In the genomic region with DNA sequence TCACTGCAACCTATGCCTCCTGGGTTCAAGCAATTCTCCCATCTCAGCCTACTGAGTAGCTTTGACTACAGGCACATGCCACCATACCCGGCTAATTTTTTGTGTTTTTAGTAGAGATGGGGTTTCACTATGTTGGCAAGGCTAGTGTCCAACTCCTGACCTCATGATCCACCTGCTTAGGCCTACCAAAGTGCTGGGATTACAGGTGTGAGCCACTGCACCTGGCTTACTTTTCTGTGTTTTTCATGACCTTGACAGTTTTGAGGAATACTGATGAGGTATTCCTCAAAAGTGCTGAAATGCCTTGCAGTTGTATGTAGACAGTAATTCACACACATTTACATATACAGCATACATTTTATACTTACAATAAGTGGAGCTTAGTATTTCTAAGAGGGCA, we compare ENCODE assay signal across 18 cellular contexts.
DNase-seq lines count a peak whose midpoint lies in the region; ATAC-seq, FAIRE-seq and TF ChIP-seq lines count a peak whose summit lies in the region.
"Had no signal": no experiment of that assay in that cellular context is flagged by ENCODE, and none has a peak within 500 bp of the region (broad histone marks: within the 10 kb centered on the region; RNA-seq: fewer than 3 reads in every experiment).

No MANE protein-coding gene starts in this region.

- H3K27me3 ChIP-seq in GM23338 (ENCODE audit: insufficient read depth): no peaks in the 10 kb centered on the region
- H3K27me3 ChIP-seq in iPS-20b (ENCODE audit: insufficient read depth, low read length): no peaks in the 10 kb centered on the region
- H3K27me3 ChIP-seq: BE2C had no signal

- TF ChIP-seq EP300 in A549 (IDR thresholded peaks at IDR 0.05): no peak

- no peak for TF ChIP-seq RAD21 in A549 (conservative IDR thresholded peaks at IDR 0.05 in 1 of 2, IDR thresholded peaks at IDR 0.05 in 1 of 2)

- H3K27ac ChIP-seq in A549 (peak overlapping the region; percentile 62 to 63; a peak in 2 of 6 replicates), GM23338 (ENCODE audit: low read depth) (0 out of 2 replicates have a peak overlapping the region, but pooled peaks have one; percentile 84), iPS-20b (ENCODE audit: low read length) (peak overlapping the region; percentile 39)
- H3K27ac ChIP-seq: GM23248 had no signal

- 89% methylated on average over 1 of the region's 1 CpG for WGBS in A549 (ENCODE audit: missing lambda C conversion rate)

- intact Hi-C loops in cardiac septum (cut with DNase I): no loop called here

- H3K4me3 ChIP-seq in A549: no peak overlapping the region
- no peak overlapping the region for H3K4me3 ChIP-seq in GM23338
- no peak overlapping the region for H3K4me3 ChIP-seq in iPS-20b (ENCODE audit: low read length)
- H3K4me3 ChIP-seq: GM23248, HAP-1 had no signal

- H3K4me2 ChIP-seq in A549 (no peak overlapping the region; the same call in 2 of the 3 replicates), GM23338 (no peak overlapping the region)

- H3K4me3 Mint-ChIP-seq in GM23338 (no peak overlapping the region), WTC11 (0 out of 2 replicates have a peak overlapping the region, but pooled peaks have one; percentile 18)
- H3K4me3 Mint-ChIP-seq in activated CD4-positive, alpha-beta memory T cell treated with anti-CD3 and anti-CD28 coated beads, Interleukin-2, amount 10 ng/mL, durations not matched to agents 7 days and 5 days: no peak overlapping the region
- H3K4me3 Mint-ChIP-seq: CD8-positive, alpha-beta memory T cell had no signal

- no peaks in the 10 kb centered on the region for H3K36me3 ChIP-seq in GM23338 (ENCODE audit: insufficient read depth)
- H3K36me3 ChIP-seq in iPS-20b (ENCODE audit: insufficient read depth, low read depth, low read length): 0 out of 2 replicates have a peak, but pooled peaks cover 6% of the 10 kb centered on the region
- H3K36me3 ChIP-seq: BE2C, HAP-1 had no signal

- no peak for DNase-seq in A549 (ENCODE audit: low read depth in 1 of 2, low spot score in 1 of 2)
- DNase-seq in GM23338 (ENCODE audit: low spot score): no peak
- DNase-seq in WTC11 (ENCODE audit: low spot score): no peak
- DNase-seq in activated CD8-positive, alpha-beta memory T cell treated with anti-CD3 and anti-CD28 coated beads for 24 hours: no peak
- DNase-seq in activated naive CD4-positive, alpha-beta T cell treated with Interleukin-2 at 50 U/mL for 16 hours: no peak
- no peak for DNase-seq in activated CD4-positive, alpha-beta memory T cell treated with anti-CD3 and anti-CD28 coated beads, Interleukin-2, amount 10 ng/mL, durations not matched to agents 7 days and 5 days
- no peak for DNase-seq in cardiac septum (ENCODE audit: low spot score)
- DNase-seq: 8988T; BE2C; C1 segment of cervical spinal cord; CD4-positive, CD25-positive, alpha-beta regulatory T cell; CD8-positive, alpha-beta memory T cell; COR-L47; GM23248; KG1 had no signal

- H3K9ac ChIP-seq in iPS-20b (ENCODE audit: low read depth, low read length): no peak overlapping the region; the same call in 1 of the 2 replicates
- H3K9ac ChIP-seq: GM23248 had no signal

- H3K4me1 Mint-ChIP-seq in GM23338 (peaks cover 71% of the 10 kb centered on the region), WTC11 (peaks cover 79% of the 10 kb centered on the region)
- H3K4me1 Mint-ChIP-seq in activated CD4-positive, alpha-beta memory T cell treated with anti-CD3 and anti-CD28 coated beads, Interleukin-2, amount 10 ng/mL, durations not matched to agents 7 days and 5 days: peaks cover 39% of the 10 kb centered on the region

- TF ChIP-seq CTCF in A549 (IDR thresholded peaks at IDR 0.05): no peak
- no peak for TF ChIP-seq CTCF in GM23338 (conservative IDR thresholded peaks at IDR 0.05; ENCODE audit: low read depth in 2 of 2)
- no peak for TF ChIP-seq CTCF in WTC11 (IDR thresholded peaks at IDR 0.05)

- H3K9me3 Mint-ChIP-seq in GM23338 (no peaks in the 10 kb centered on the region), WTC11 (no peaks in the 10 kb centered on the region)
- H3K9me3 Mint-ChIP-seq in activated CD4-positive, alpha-beta memory T cell treated with anti-CD3 and anti-CD28 coated beads, Interleukin-2, amount 10 ng/mL, durations not matched to agents 7 days and 5 days: peaks cover 3% of the 10 kb centered on the region
- H3K9me3 Mint-ChIP-seq: CD4-positive, CD25-positive, alpha-beta regulatory T cell; CD8-positive, alpha-beta memory T cell had no signal

- H4K20me1 ChIP-seq in GM23338 (replicated peaks; ENCODE audit: insufficient read depth): no peaks in the 10 kb centered on the region

- TF ChIP-seq POLR2A in A549 (IDR thresholded peaks at IDR 0.05; ENCODE audit: low read length): no peak

- ATAC-seq in A549 (no peak), GM23338 (no peak), WTC11 (no peak)

- CTCF ChIA-PET in A549 (lab: Yijun Ruan, JAX) (no interaction called here), WTC11 (lab: Charles Lee) (no interaction called here)
- CTCF ChIA-PET in activated CD4-positive, alpha-beta memory T cell treated with anti-CD3 and anti-CD28 coated beads, Interleukin-2, amount 10 ng/mL, durations not matched to agents 7 days and 5 days (lab: Charles Lee): no interaction called here

- H3K9me3 ChIP-seq in A549 (no peaks in the 10 kb centered on the region), iPS-20b (ENCODE audit: insufficient read depth, low read depth, low read length) (no peaks in the 10 kb centered on the region)
- H3K9me3 ChIP-seq: BE2C, HAP-1 had no signal

- POLR2A ChIA-PET in A549 (lab: Yijun Ruan, JAX): no interaction called here
- POLR2A ChIA-PET in WTC11 (lab: Charles Lee): no interaction called here
- POLR2A ChIA-PET in activated CD4-positive, alpha-beta memory T cell treated with anti-CD3 and anti-CD28 coated beads, Interleukin-2, amount 10 ng/mL, durations not matched to agents 7 days and 5 days (lab: Charles Lee): no interaction called here

- H2AFZ ChIP-seq in GM23338: no peak overlapping the region
- H2AFZ ChIP-seq: GM23248 had no signal

- H3K36me3 Mint-ChIP-seq in GM23338 (ENCODE audit: low read depth) (peaks cover 26% of the 10 kb centered on the region), WTC11 (0 out of 2 replicates have a peak, but pooled peaks cover 4% of the 10 kb centered on the region)
- peaks cover 3% of the 10 kb centered on the region for H3K36me3 Mint-ChIP-seq in activated CD4-positive, alpha-beta memory T cell treated with anti-CD3 and anti-CD28 coated beads, Interleukin-2, amount 10 ng/mL, durations not matched to agents 7 days and 5 days (ENCODE audit: low read depth)

- H3K9me2 ChIP-seq in GM23338 (ENCODE audit: insufficient read depth): no peaks in the 10 kb centered on the region

- H3K4me1 ChIP-seq in A549 (peaks cover 36% of the 10 kb centered on the region), GM23338 (ENCODE audit: insufficient read depth) (peaks cover 52% of the 10 kb centered on the region), iPS-20b (ENCODE audit: insufficient read depth, low read length) (peaks cover 27% of the 10 kb centered on the region; the same call in 1 of the 2 replicates)
- H3K4me1 ChIP-seq: BE2C had no signal

- FAIRE-seq in A549 (lab: Jason Lieb, UNC): no peak
- FAIRE-seq: G401.6 had no signal

- H3K27ac Mint-ChIP-seq in GM23338 (peak overlapping the region; percentile 95), WTC11 (peak overlapping the region; percentile 93)
- no peak overlapping the region for H3K27ac Mint-ChIP-seq in activated CD4-positive, alpha-beta memory T cell treated with anti-CD3 and anti-CD28 coated beads, Interleukin-2, amount 10 ng/mL, durations not matched to agents 7 days and 5 days
- H3K27ac Mint-ChIP-seq: CD4-positive, CD25-positive, alpha-beta regulatory T cell; CD8-positive, alpha-beta memory T cell had no signal

- H3K79me2 ChIP-seq in GM23338 (replicated peaks; ENCODE audit: insufficient read depth): peaks cover 78% of the 10 kb centered on the region

- H3K27me3 Mint-ChIP-seq in GM23338 (ENCODE audit: insufficient read depth, low read depth, poor library complexity) (peaks cover 9% of the 10 kb centered on the region), WTC11 (ENCODE audit: low read depth) (no peaks in the 10 kb centered on the region)
- no peaks in the 10 kb centered on the region for H3K27me3 Mint-ChIP-seq in activated CD4-positive, alpha-beta memory T cell treated with anti-CD3 and anti-CD28 coated beads, Interleukin-2, amount 10 ng/mL, durations not matched to agents 7 days and 5 days
- H3K27me3 Mint-ChIP-seq: CD4-positive, CD25-positive, alpha-beta regulatory T cell had no signal

- no peaks in the 10 kb centered on the region for H3F3A ChIP-seq in GM23338 (replicated peaks; ENCODE audit: low read depth)

TF ChIP-seq in A549, 52 proteins besides CTCF, POLR2A, EP300 and RAD21 (continues in another document):
- TF ChIP-seq HEYL (CRISPR knock-in tag; IDR thresholded peaks at IDR 0.05) (no peak), MAZ (IDR thresholded peaks at IDR 0.05; ENCODE audit: borderline replicate concordance, low read depth, low read length) (no peak), RNF2 (IDR thresholded peaks at IDR 0.05; ENCODE audit: borderline replicate concordance, low read depth) (no peak), ESRRA (IDR thresholded peaks at IDR 0.05; ENCODE audit: borderline replicate concordance, low read length) (no peak), EHMT2 (IDR thresholded peaks at IDR 0.05; ENCODE audit: low read depth) (no peak), GATA3 (IDR thresholded peaks at IDR 0.05; ENCODE audit: borderline replicate concordance) (no peak), RFX5 (IDR thresholded peaks at IDR 0.05) (no peak)

TF ChIP-seq in GM23338, 12 proteins besides CTCF, POLR2A, EP300 and RAD21 (continues in another document):
- TF ChIP-seq POLR2AphosphoS5 (IDR thresholded peaks at IDR 0.05; ENCODE audit: low read depth) (no peak), ZNF114 (CRISPR knock-in tag; IDR thresholded peaks at IDR 0.05) (no peak), CREB1 (CRISPR knock-in tag; IDR thresholded peaks at IDR 0.05; ENCODE audit: low read depth) (no peak), EZH2phosphoT487 (IDR thresholded peaks at IDR 0.05; ENCODE audit: unreplicated experiment) (no peak), STAT1 (IDR thresholded peaks at IDR 0.05; ENCODE audit: unreplicated experiment) (no peak), JUNB (IDR thresholded peaks at IDR 0.05; ENCODE audit: unreplicated experiment) (no peak)

TF ChIP-seq in WTC11, 78 proteins besides CTCF, POLR2A, EP300 and RAD21 (continues in another document):
- TF ChIP-seq SMAD4 (CRISPR knock-in tag; IDR thresholded peaks at IDR 0.05) (no peak), ZNF317 (CRISPR knock-in tag; IDR thresholded peaks at IDR 0.05; ENCODE audit: borderline replicate concordance, low read depth) (no peak), ZNF138 (CRISPR knock-in tag; conservative IDR thresholded peaks at IDR 0.05) (no peak), FOXK1 (CRISPR knock-in tag; IDR thresholded peaks at IDR 0.05) (no peak), SOX15 (CRISPR knock-in tag; IDR thresholded peaks at IDR 0.05) (no peak), NR2C2 (CRISPR knock-in tag; IDR thresholded peaks at IDR 0.05) (no peak)
- TF ChIP-seq, protein P1, sequence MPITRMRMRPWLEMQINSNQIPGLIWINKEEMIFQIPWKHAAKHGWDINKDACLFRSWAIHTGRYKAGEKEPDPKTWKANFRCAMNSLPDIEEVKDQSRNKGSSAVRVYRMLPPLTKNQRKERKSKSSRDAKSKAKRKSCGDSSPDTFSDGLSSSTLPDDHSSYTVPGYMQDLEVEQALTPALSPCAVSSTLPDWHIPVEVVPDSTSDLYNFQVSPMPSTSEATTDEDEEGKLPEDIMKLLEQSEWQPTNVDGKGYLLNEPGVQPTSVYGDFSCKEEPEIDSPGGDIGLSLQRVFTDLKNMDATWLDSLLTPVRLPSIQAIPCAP (CRISPR knock-in tag; IDR thresholded peaks at IDR 0.05): no peak
